In genomic region chr22:29469755-29470154, GRCh38 we compare ENCODE assay signal across 10 cellular contexts. TPM values are rescaled to one million over a fixed set of nuclear protein-coding genes. Genes with fewer than 3 reads are reported as not detected.
DNase-seq lines count a peak whose midpoint lies in the region; ATAC-seq and TF ChIP-seq lines count a peak whose summit lies in the region.
"Had no signal": no experiment of that assay in that cellular context is flagged by ENCODE, and none has a peak within 500 bp of the region (broad histone marks: within the 10 kb centered on the region; RNA-seq: fewer than 3 reads in every experiment).

No MANE protein-coding gene starts in this region.

- no peak overlapping the region for H3K4ac ChIP-seq in mesenchymal stem cell (ENCODE audit: low read depth in 1 of 2, low read length in 2 of 2)

- no peak overlapping the region for H2BK15ac ChIP-seq in mesenchymal stem cell (ENCODE audit: low read depth, poor library complexity, severe bottlenecking)

- H3K27ac Mint-ChIP-seq in CD8-positive, alpha-beta memory T cell: peak overlapping the region in 1 of 8 donors; percentile 38

- no peaks in the 10 kb centered on the region for H3K79me2 ChIP-seq in mammary epithelial cell (ENCODE audit: insufficient read depth, low read length)

- H3K9ac ChIP-seq in mammary epithelial cell (ENCODE audit: insufficient read depth, low read length) (no peak overlapping the region), mesenchymal stem cell (ENCODE audit: low read length) (no peak overlapping the region)

- H3K23ac ChIP-seq in mesenchymal stem cell (ENCODE audit: low read length in 2 of 2): no peak overlapping the region

- POLR2A ChIA-PET in CD8-positive, alpha-beta memory T cell (lab: Charles Lee): no interaction called here

- H3K18ac ChIP-seq in mesenchymal stem cell (ENCODE audit: low read depth in 1 of 2, low read length in 2 of 2): no peak overlapping the region

- no peak overlapping the region for H2BK5ac ChIP-seq in mesenchymal stem cell (ENCODE audit: low read depth, low read length, poor library complexity, severe bottlenecking)

- TF ChIP-seq CTCF in mammary epithelial cell (conservative IDR thresholded peaks at IDR 0.05 in 1 of 2, IDR thresholded peaks at IDR 0.05 in 1 of 2; ENCODE audit: extremely low read depth in 1 of 2, insufficient read depth in 1 of 2, low read depth in 1 of 2, low read length in 2 of 2): no peak

- no peak for DNase-seq in CD8-positive, alpha-beta memory T cell
- peak; percentile 28 for DNase-seq in HT-29 (ENCODE audit: low spot score)
- no peak for DNase-seq in mammary epithelial cell
- no peak for DNase-seq in mesenchymal stem cell
- DNase-seq in left ventricle myocardium superior: no peak
- no peak for DNase-seq in DMS 273 treated with DMSO at 0.1 percent for 48 hours (lab: John Stamatoyannopoulos, UW)

- 63% methylated on average over 7 of the region's 9 CpGs for WGBS in mammary epithelial cell (ENCODE audit: low coverage, missing lambda C conversion rate)
- 37% methylated on average over 9 of the region's 9 CpGs for WGBS in mesenchymal stem cell

- H3K27ac ChIP-seq in CD8-positive, alpha-beta memory T cell (ENCODE audit: low read depth, low read length): no peak overlapping the region
- H3K27ac ChIP-seq in mammary epithelial cell (ENCODE audit: insufficient read depth, low read depth, low read length) (no peak overlapping the region), mesenchymal stem cell (ENCODE audit: low read length, poor library complexity, severe bottlenecking) (no peak overlapping the region)
- H3K27ac ChIP-seq: epithelial cell of prostate had no signal

- H3K14ac ChIP-seq in mesenchymal stem cell (ENCODE audit: low read length in 2 of 2): no peak overlapping the region

- no peaks in the 10 kb centered on the region for H3K9me3 Mint-ChIP-seq in CD8-positive, alpha-beta memory T cell

- CTCF ChIA-PET in CD8-positive, alpha-beta memory T cell (lab: Charles Lee): no interaction called here
- CTCF ChIA-PET in mammary epithelial cell (lab: Charles Lee; ENCODE audit: low non-redundant PET): no interaction called here

- in situ Hi-C loops in mammary epithelial cell (cut with MboI; ENCODE audit: low sequenced_read_pairs in 2 of 2): no loop called here

- H3K36me3 ChIP-seq in CD8-positive, alpha-beta memory T cell (ENCODE audit: insufficient read depth, low read length): no peaks in the 10 kb centered on the region
- H3K36me3 ChIP-seq in mammary epithelial cell (ENCODE audit: insufficient read depth, low read length) (no peaks in the 10 kb centered on the region), mesenchymal stem cell (ENCODE audit: control insufficient read depth in 1 of 2, insufficient read depth in 2 of 2, low read depth in 1 of 2, low read length in 2 of 2) (no peaks in the 10 kb centered on the region)

- intact Hi-C loops in mammary epithelial cell (cut with micrococcal nuclease) (no loop called here), left ventricle myocardium superior (cut with micrococcal nuclease) (no loop called here)

- no peaks in the 10 kb centered on the region for H3K4me1 ChIP-seq in CD8-positive, alpha-beta memory T cell (ENCODE audit: insufficient read depth, low read length)
- H3K4me1 ChIP-seq in mammary epithelial cell (ENCODE audit: insufficient read depth, low read length) (peaks cover 18% of the 10 kb centered on the region), mesenchymal stem cell (ENCODE audit: control insufficient read depth, insufficient read depth, low read depth, low read length) (peaks cover 8% of the 10 kb centered on the region)

- no TSS peak for BruUV-seq in mammary epithelial cell (replicated peaks; lab: Mats Ljungman, UMichigan)

- dilution Hi-C loops in mammary epithelial cell (cut with HindIII; ENCODE audit: low sequenced_read_pairs): loop anchor here (5.0 kb wide), 1 partner anchor 62 kb away; no protein-coding TSS in a partner anchor

- H3K4me2 ChIP-seq in mammary epithelial cell (ENCODE audit: insufficient read depth, low read depth, low read length): peak overlapping the region; percentile 97
- peak overlapping the region; percentile 71 for H3K4me2 ChIP-seq in mesenchymal stem cell (ENCODE audit: low read length, poor library complexity, severe bottlenecking)

- no peak overlapping the region for H4K91ac ChIP-seq in mesenchymal stem cell (ENCODE audit: low read length)

- H2AK5ac ChIP-seq in mesenchymal stem cell (ENCODE audit: low read length, severe bottlenecking): no peak overlapping the region

- no peaks in the 10 kb centered on the region for H3K9me3 ChIP-seq in CD8-positive, alpha-beta memory T cell (ENCODE audit: low read length)
- H3K9me3 ChIP-seq in mammary epithelial cell (replicated peaks; ENCODE audit: insufficient read depth, low read length): no peaks in the 10 kb centered on the region
- no peaks in the 10 kb centered on the region for H3K9me3 ChIP-seq in mesenchymal stem cell (ENCODE audit: control insufficient read depth, low read length)

- no peak overlapping the region for H2BK12ac ChIP-seq in mesenchymal stem cell (ENCODE audit: low read length in 2 of 2)

- H4K20me1 ChIP-seq in mammary epithelial cell (ENCODE audit: insufficient read depth, low read length): no peaks in the 10 kb centered on the region

- peaks cover 3 to 8% (median 7%) of the 10 kb centered on the region in 3 donors for H3K4me1 Mint-ChIP-seq in CD8-positive, alpha-beta memory T cell

- H3K27me3 Mint-ChIP-seq in CD8-positive, alpha-beta memory T cell: peaks cover 14 to 26% of the 10 kb centered on the region in 2 donors

- no peak for ATAC-seq in GM21360 (IDR thresholded peaks at IDR 0.05; ENCODE audit: unreplicated experiment)
- ATAC-seq in left ventricle myocardium superior: no peak
- no peak for ATAC-seq in GM21515 (IDR thresholded peaks at IDR 0.05; ENCODE audit: unreplicated experiment)

- H3K36me3 Mint-ChIP-seq in CD8-positive, alpha-beta memory T cell: no peaks in the 10 kb centered on the region

- no peaks in the 10 kb centered on the region for H3K79me1 ChIP-seq in mesenchymal stem cell (replicated peaks; ENCODE audit: low read length, poor library complexity, severe bottlenecking)

- H2BK120ac ChIP-seq in mesenchymal stem cell (ENCODE audit: low read depth, low read length): no peak overlapping the region

- H4K8ac ChIP-seq in mesenchymal stem cell (ENCODE audit: low read length): no peak overlapping the region

- H2AFZ ChIP-seq in mammary epithelial cell (ENCODE audit: low read depth, low read length) (peak overlapping the region; percentile 93), mesenchymal stem cell (ENCODE audit: low read depth, low read length) (no peak overlapping the region)

- peak overlapping the region; percentile 47 for H3K4me3 ChIP-seq in CD8-positive, alpha-beta memory T cell (ENCODE audit: low read length)
- H3K4me3 ChIP-seq in mammary epithelial cell (replicated peaks in 1 of 3; ENCODE audit: insufficient read depth in 1 of 3, low read depth in 2 of 3, low read length in 3 of 3): peak overlapping the region; percentile 37 to 56 (median 50)
- H3K4me3 ChIP-seq in mesenchymal stem cell (ENCODE audit: insufficient read depth in 1 of 2, low read depth in 1 of 2, low read length in 2 of 2): no peak overlapping the region

- H3K27me3 ChIP-seq in CD8-positive, alpha-beta memory T cell (ENCODE audit: insufficient read depth, low read length, poor library complexity, severe bottlenecking): peaks cover 4% of the 10 kb centered on the region
- no peaks in the 10 kb centered on the region for H3K27me3 ChIP-seq in mammary epithelial cell (ENCODE audit: insufficient read depth, low read length)
- H3K27me3 ChIP-seq in mesenchymal stem cell (ENCODE audit: control insufficient read depth in 1 of 2, insufficient read depth in 1 of 2, low read length in 2 of 2): peaks cover 69 to 81% of the 10 kb centered on the region in 2 experiments

- H3K4me3 Mint-ChIP-seq in CD8-positive, alpha-beta memory T cell: peak overlapping the region in 4 of 7 donors; percentile 27 to 65 (median 50)

RNA-seq across cellular contexts. Expression of gene NEFH, which starts 10.3 kb away (rescaled TPM):
- total RNA-seq in CD8-positive, alpha-beta memory T cell: 1 to 10 TPM; 6.3 to 7.1 TPM
- polyA plus RNA-seq in CD8-positive, alpha-beta memory T cell: 1.6 TPM
- not detected in 2 replicates for total RNA-seq in HT-29 (2014; rRNA removed; shearing (Covaris generic))
- total RNA-seq in mammary epithelial cell: under 1 TPM; 0.07 to 0.17 TPM
- 4.7 TPM for polyA plus RNA-seq in mammary epithelial cell
- polyA minus RNA-seq in mammary epithelial cell: 3.5 TPM
- polyA plus RNA-seq in mesenchymal stem cell (2013, experiment 1 of 2): 1.5 TPM
- 1.4 TPM for polyA plus RNA-seq in mesenchymal stem cell (2013, experiment 2 of 2)
- 0.12 TPM for total RNA-seq in left ventricle myocardium superior

RNA-seq across cellular contexts. Expression of gene RFPL1, which starts 31.4 kb away (rescaled TPM):
- not detected for total RNA-seq in CD8-positive, alpha-beta memory T cell
- not detected for polyA plus RNA-seq in CD8-positive, alpha-beta memory T cell
- not detected in 2 replicates for total RNA-seq in HT-29 (2014; rRNA removed; shearing (Covaris generic))
- total RNA-seq in mammary epithelial cell: not detected
- not detected for polyA plus RNA-seq in mammary epithelial cell
- polyA minus RNA-seq in mammary epithelial cell: not detected
- not detected for polyA plus RNA-seq in mesenchymal stem cell (2013, experiment 1 of 2)
- polyA plus RNA-seq in mesenchymal stem cell (2013, experiment 2 of 2): not detected
- total RNA-seq in left ventricle myocardium superior: not detected
- total RNA-seq: myocyte had no signal

Comparison
In these comparisons a context has a peak if more than half of its experiments do, and no peak if none do; other contexts are left out.
1. H3K4me3 ChIP-seq: peak in CD8-positive, alpha-beta memory T cell (single experiment) and mammary epithelial cell (3 of 3); none in mesenchymal stem cell (0 of 2).